Comparison of ENCODE assay signal across 12 cellular contexts in the genomic region with DNA sequence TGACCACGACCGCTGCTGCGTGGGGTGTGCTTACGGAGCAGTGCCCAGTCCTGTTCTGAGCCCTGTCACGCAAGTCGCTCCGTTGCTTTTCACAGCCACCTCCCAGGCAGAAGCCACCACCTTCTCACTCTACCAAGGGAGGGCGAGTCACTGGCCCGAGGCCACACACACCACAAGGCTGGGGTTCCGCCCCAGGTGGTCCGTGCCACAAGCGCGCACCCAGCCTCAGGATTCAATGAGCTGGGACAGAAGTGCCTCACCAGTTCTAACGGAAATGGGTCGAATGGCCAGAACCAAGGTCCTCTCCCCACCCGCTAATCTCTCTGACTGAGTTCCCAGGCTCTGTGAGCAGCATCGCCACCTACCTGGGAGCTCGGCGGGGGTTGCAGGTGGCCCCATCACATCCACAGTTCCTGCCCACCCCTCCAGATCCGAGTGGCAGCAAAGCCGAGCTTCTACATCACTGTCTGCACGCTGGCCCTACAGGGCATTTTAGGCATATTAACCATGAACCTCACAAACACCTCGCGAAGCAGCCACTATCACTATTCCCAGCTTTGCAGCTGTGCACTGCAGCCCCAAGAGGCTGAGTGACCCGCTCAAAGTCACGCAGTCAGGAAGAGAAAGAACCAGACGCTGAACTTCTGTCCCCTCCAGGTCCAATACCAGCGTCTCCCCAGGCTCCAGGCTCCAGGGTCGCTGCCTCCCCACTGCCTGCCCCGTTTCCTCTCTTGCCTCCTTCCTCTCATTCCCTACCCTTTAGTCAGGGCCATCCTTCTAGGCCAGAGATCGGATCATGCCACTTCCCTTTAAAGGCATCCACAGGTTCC.
DNase-seq lines count a peak whose midpoint lies in the region; ATAC-seq and TF ChIP-seq lines count a peak whose summit lies in the region.
"Had no signal": no experiment of that assay in that cellular context is flagged by ENCODE, and none has a peak within 500 bp of the region (broad histone marks: within the 10 kb centered on the region; RNA-seq: fewer than 3 reads in every experiment).

No MANE protein-coding gene starts in this region.

- H3K27me3 ChIP-seq in body of pancreas = no peaks in the 10 kb centered on the region
- H3K27me3 ChIP-seq: testis had no signal

- H3K27me3 Mint-ChIP-seq in nephron progenitor cell (ENCODE audit: low read depth, poor library complexity) = peaks cover 13% of the 10 kb centered on the region
- H3K27me3 Mint-ChIP-seq: activated CD8-positive, alpha-beta memory T cell treated with anti-CD3 and anti-CD28 coated beads, Interleukin-2, amount 10 ng/mL, durations not matched to agents 7 days and 5 days had no signal

- no peaks in the 10 kb centered on the region for H3K4me1 ChIP-seq in body of pancreas
- H3K4me1 ChIP-seq: testis had no signal

- no peak overlapping the region for H3K27ac ChIP-seq in body of pancreas
- H3K27ac ChIP-seq: testis had no signal

- H3K4me3 ChIP-seq in body of pancreas = no peak overlapping the region
- H3K4me3 ChIP-seq: testis had no signal

- H3K27ac Mint-ChIP-seq in nephron progenitor cell = peak overlapping the region; percentile 73
- no peak overlapping the region for H3K27ac Mint-ChIP-seq in activated naive CD4-positive, alpha-beta T cell treated with anti-CD3 and anti-CD28 coated beads, Interleukin-2, amount 50 U/mL, for 72 hours
- H3K27ac Mint-ChIP-seq: activated CD8-positive, alpha-beta memory T cell treated with anti-CD3 and anti-CD28 coated beads, Interleukin-2, amount 10 ng/mL, durations not matched to agents 7 days and 5 days had no signal

- H3K4me3 Mint-ChIP-seq in nephron progenitor cell = peak overlapping the region; percentile 47
- H3K4me3 Mint-ChIP-seq: activated CD8-positive, alpha-beta memory T cell treated with anti-CD3 and anti-CD28 coated beads, Interleukin-2, amount 10 ng/mL, durations not matched to agents 7 days and 5 days had no signal

- H3K9me3 ChIP-seq in body of pancreas = no peaks in the 10 kb centered on the region
- H3K9me3 ChIP-seq: testis had no signal

- H3K4me1 Mint-ChIP-seq in nephron progenitor cell = peaks cover 78% of the 10 kb centered on the region
- H3K4me1 Mint-ChIP-seq: activated CD8-positive, alpha-beta memory T cell treated with anti-CD3 and anti-CD28 coated beads, Interleukin-2, amount 10 ng/mL, durations not matched to agents 7 days and 5 days had no signal

- ATAC-seq in GM19023 (IDR thresholded peaks at IDR 0.05; ENCODE audit: unreplicated experiment) (peak; percentile 75), GM21529 (IDR thresholded peaks at IDR 0.05; ENCODE audit: unreplicated experiment) (peak; percentile 77), HG03439 (IDR thresholded peaks at IDR 0.05; ENCODE audit: unreplicated experiment) (peak; percentile 79), HG03432 (IDR thresholded peaks at IDR 0.05; ENCODE audit: unreplicated experiment) (no peak), body of pancreas (no peak)
- no peak for ATAC-seq in activated naive CD4-positive, alpha-beta T cell treated with anti-CD3 and anti-CD28 coated beads, Interleukin-2, amount 50 U/mL, for 72 hours
- ATAC-seq: activated CD8-positive, alpha-beta memory T cell treated with anti-CD3 and anti-CD28 coated beads, Interleukin-2, amount 10 ng/mL, durations not matched to agents 7 days and 5 days; esophagus mucosa had no signal

- DNase-seq in nephron progenitor cell = no peak
- no peak for DNase-seq in activated naive CD4-positive, alpha-beta T cell treated with anti-CD3 and anti-CD28 coated beads, Interleukin-2, amount 50 U/mL, for 72 hours (ENCODE audit: low spot score in 2 of 2)
- no peak for DNase-seq in NCI-H187 (lab: John Stamatoyannopoulos, UW)
- DNase-seq in body of pancreas = no peak
- DNase-seq: activated CD8-positive, alpha-beta memory T cell treated with anti-CD3 and anti-CD28 coated beads, Interleukin-2, amount 10 ng/mL, durations not matched to agents 7 days and 5 days; NCI-H524; testis had no signal

- no peaks in the 10 kb centered on the region for H3K9me3 Mint-ChIP-seq in nephron progenitor cell
- H3K9me3 Mint-ChIP-seq in activated naive CD4-positive, alpha-beta T cell treated with anti-CD3 and anti-CD28 coated beads, Interleukin-2, amount 50 U/mL, for 72 hours = no peaks in the 10 kb centered on the region

- no peaks in the 10 kb centered on the region for H3K36me3 ChIP-seq in body of pancreas (replicated peaks in 1 of 2; ENCODE audit: insufficient read depth in 1 of 2, low read depth in 2 of 2)

- WGBS in body of pancreas, 2 donors = 64 to 67% methylated on average over 24 to 31 of the region's 31 CpGs

- intact Hi-C loops in body of pancreas (cut with DNase I) = no loop called here

- no peaks in the 10 kb centered on the region for H3K36me3 Mint-ChIP-seq in nephron progenitor cell (ENCODE audit: low read depth)
- no peaks in the 10 kb centered on the region for H3K36me3 Mint-ChIP-seq in activated naive CD4-positive, alpha-beta T cell treated with anti-CD3 and anti-CD28 coated beads, Interleukin-2, amount 50 U/mL, for 72 hours
- H3K36me3 Mint-ChIP-seq: activated CD8-positive, alpha-beta memory T cell treated with anti-CD3 and anti-CD28 coated beads, Interleukin-2, amount 10 ng/mL, durations not matched to agents 7 days and 5 days had no signal

- TF ChIP-seq CTCF in nephron progenitor cell (IDR thresholded peaks at IDR 0.05) (no peak), body of pancreas (IDR thresholded peaks at IDR 0.05) (no peak)

- TF ChIP-seq POLR2A in body of pancreas (IDR thresholded peaks at IDR 0.05) = no peak

Comparison
In these comparisons a context has a peak if more than half of its experiments do, and no peak if none do; other contexts are left out.
1. ATAC-seq: peak in GM19023 (single experiment), GM21529 (single experiment) and HG03439 (single experiment); none in HG03432 (single experiment), activated naive CD4-positive, alpha-beta T cell treated with anti-CD3 and anti-CD28 coated beads, Interleukin-2, amount 50 U/mL, for 72 hours (0 of 2) and body of pancreas (single experiment).